In genomic region chr7:118153551-118154177, GRCh38 we compare ENCODE assay signal across 9 cellular contexts. TPM values are rescaled to one million over a fixed set of nuclear protein-coding genes. Genes with fewer than 3 reads are reported as not detected.
DNase-seq lines count a peak whose midpoint lies in the region; ATAC-seq, FAIRE-seq and TF ChIP-seq lines count a peak whose summit lies in the region.
"Had no signal": no experiment of that assay in that cellular context is flagged by ENCODE, and none has a peak within 500 bp of the region (broad histone marks: within the 10 kb centered on the region; RNA-seq: fewer than 3 reads in every experiment).

No MANE protein-coding gene starts in this region.

- peak; percentile 72 for TF ChIP-seq CTCF in MCF 10A (IDR thresholded peaks at IDR 0.05; ENCODE audit: unreplicated experiment)
- TF ChIP-seq CTCF in lower lobe of right lung (IDR thresholded peaks at IDR 0.05): peak; percentile 66

- H3K4me3 Mint-ChIP-seq in MCF 10A (ENCODE audit: unreplicated experiment): no peak overlapping the region

- no peaks in the 10 kb centered on the region for H3K9me3 ChIP-seq in lower lobe of right lung

- H3K36me3 Mint-ChIP-seq in MCF 10A (ENCODE audit: insufficient read depth, unreplicated experiment): no peaks in the 10 kb centered on the region

- no peak overlapping the region for H3K27ac Mint-ChIP-seq in MCF 10A (ENCODE audit: low read depth, unreplicated experiment)

- no peak overlapping the region for H3K4me3 ChIP-seq in lower lobe of right lung
- H3K4me3 ChIP-seq: BLaER1 had no signal

- ATAC-seq in lower lobe of right lung (peak; percentile 61 to 67), HG02840 (IDR thresholded peaks at IDR 0.05; ENCODE audit: low FRiP score, unreplicated experiment) (no peak)

- H3K27me3 ChIP-seq in lower lobe of right lung (ENCODE audit: low read depth): no peaks in the 10 kb centered on the region
- H3K27me3 ChIP-seq: BLaER1 had no signal

- H3K36me3 ChIP-seq in lower lobe of right lung: no peaks in the 10 kb centered on the region
- H3K36me3 ChIP-seq: BLaER1 had no signal

- H3K27ac ChIP-seq in lower lobe of right lung: no peak overlapping the region
- H3K27ac ChIP-seq: BLaER1 had no signal

- peaks cover 18% of the 10 kb centered on the region for H3K27me3 Mint-ChIP-seq in MCF 10A (ENCODE audit: insufficient read depth, unreplicated experiment)

- no TSS peak for BruUV-seq in MCF 10A (replicated peaks; lab: Mats Ljungman, UMichigan)

- intact Hi-C loops in MCF 10A (cut with micrococcal nuclease) (loop anchor here (1.0 to 5.0 kb wide), 7 partner anchors 49 to 755 kb away; no protein-coding TSS in a partner anchor), lower lobe of right lung (cut with DNase I) (no loop called here)

- peaks cover 10% of the 10 kb centered on the region for H3K4me1 Mint-ChIP-seq in MCF 10A (ENCODE audit: insufficient read depth, unreplicated experiment)

- H3K4me1 ChIP-seq in lower lobe of right lung: no peaks in the 10 kb centered on the region
- H3K4me1 ChIP-seq: BLaER1 had no signal

- no peak for FAIRE-seq in HTR-8/SVneo (lab: Jason Lieb, UNC)

- CTCF ChIA-PET in MCF 10A (lab: Yijun Ruan, JAX): interaction anchor here (0.6 to 3.2 kb wide), 34 partner anchors 8 to 1164 kb away, joined by 3 to 21 read pairs (median 4); no protein-coding TSS in a partner anchor

- DNase-seq in DMS153 treated with DMSO at 0.1 percent for 48 hours (lab: John Stamatoyannopoulos, UW; ENCODE audit: unreplicated experiment) (peak; percentile 16), DMS153 (lab: John Stamatoyannopoulos, UW) (no peak), HCEC 1CT (peak; percentile 9), NCI-H748 (lab: John Stamatoyannopoulos, UW; ENCODE audit: unreplicated experiment) (peak; percentile 63), MCF 10A (ENCODE audit: unreplicated experiment) (peak; percentile 59), lower lobe of right lung (no peak), HTR-8/SVneo (ENCODE audit: insufficient read length, low spot score) (no peak)

- POLR2A ChIA-PET in MCF 10A (lab: Yijun Ruan, JAX): no interaction called here

- no peaks in the 10 kb centered on the region for H3K9me3 Mint-ChIP-seq in MCF 10A (ENCODE audit: unreplicated experiment)

RNA-seq across cellular contexts. Expression of gene LSM8, which starts 30.3 kb away (rescaled TPM):
- total RNA-seq in MCF 10A (2022): 48.2 and 56.5 TPM in 2 replicates
- total RNA-seq in lower lobe of right lung: 25.6 TPM

Comparison
In these comparisons a context has a peak if more than half of its experiments do, and no peak if none do; other contexts are left out.
1. DNase-seq: peak in DMS153 treated with DMSO at 0.1 percent for 48 hours (single experiment), HCEC 1CT (single experiment), NCI-H748 (single experiment) and MCF 10A (single experiment); none in DMS153 (single experiment), lower lobe of right lung (single experiment) and HTR-8/SVneo (single experiment).